ENCODE assay signal across 1 cellular context in genomic region chr17:76527430-76528111, GRCh38.
TF ChIP-seq lines count a peak whose summit lies in the region.

No MANE protein-coding gene starts in this region.

TF ChIP-seq in HepG2, 621 proteins besides CTCF, POLR2A, EP300 and RAD21 (continues in another document):
- no peak for TF ChIP-seq ZNF670 (CRISPR knock-in tag; IDR thresholded peaks at IDR 0.05; ENCODE audit: borderline replicate concordance)
- TF ChIP-seq, protein P1, sequence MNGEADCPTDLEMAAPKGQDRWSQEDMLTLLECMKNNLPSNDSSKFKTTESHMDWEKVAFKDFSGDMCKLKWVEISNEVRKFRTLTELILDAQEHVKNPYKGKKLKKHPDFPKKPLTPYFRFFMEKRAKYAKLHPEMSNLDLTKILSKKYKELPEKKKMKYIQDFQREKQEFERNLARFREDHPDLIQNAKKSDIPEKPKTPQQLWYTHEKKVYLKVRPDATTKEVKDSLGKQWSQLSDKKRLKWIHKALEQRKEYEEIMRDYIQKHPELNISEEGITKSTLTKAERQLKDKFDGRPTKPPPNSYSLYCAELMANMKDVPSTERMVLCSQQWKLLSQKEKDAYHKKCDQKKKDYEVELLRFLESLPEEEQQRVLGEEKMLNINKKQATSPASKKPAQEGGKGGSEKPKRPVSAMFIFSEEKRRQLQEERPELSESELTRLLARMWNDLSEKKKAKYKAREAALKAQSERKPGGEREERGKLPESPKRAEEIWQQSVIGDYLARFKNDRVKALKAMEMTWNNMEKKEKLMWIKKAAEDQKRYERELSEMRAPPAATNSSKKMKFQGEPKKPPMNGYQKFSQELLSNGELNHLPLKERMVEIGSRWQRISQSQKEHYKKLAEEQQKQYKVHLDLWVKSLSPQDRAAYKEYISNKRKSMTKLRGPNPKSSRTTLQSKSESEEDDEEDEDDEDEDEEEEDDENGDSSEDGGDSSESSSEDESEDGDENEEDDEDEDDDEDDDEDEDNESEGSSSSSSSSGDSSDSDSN (CRISPR knock-in tag; IDR thresholded peaks at IDR 0.05): peak; percentile 72
- TF ChIP-seq SALL1 (CRISPR knock-in tag; IDR thresholded peaks at IDR 0.05): peak; percentile 44; the same call in 1 of the 2 replicates
- peak; percentile 58 for TF ChIP-seq ZNF18 (CRISPR knock-in tag; IDR thresholded peaks at IDR 0.05; ENCODE audit: insufficient replicate concordance)
- TF ChIP-seq SIX1 (CRISPR knock-in tag; IDR thresholded peaks at IDR 0.05; ENCODE audit: borderline replicate concordance): no peak
- TF ChIP-seq, protein P2, sequence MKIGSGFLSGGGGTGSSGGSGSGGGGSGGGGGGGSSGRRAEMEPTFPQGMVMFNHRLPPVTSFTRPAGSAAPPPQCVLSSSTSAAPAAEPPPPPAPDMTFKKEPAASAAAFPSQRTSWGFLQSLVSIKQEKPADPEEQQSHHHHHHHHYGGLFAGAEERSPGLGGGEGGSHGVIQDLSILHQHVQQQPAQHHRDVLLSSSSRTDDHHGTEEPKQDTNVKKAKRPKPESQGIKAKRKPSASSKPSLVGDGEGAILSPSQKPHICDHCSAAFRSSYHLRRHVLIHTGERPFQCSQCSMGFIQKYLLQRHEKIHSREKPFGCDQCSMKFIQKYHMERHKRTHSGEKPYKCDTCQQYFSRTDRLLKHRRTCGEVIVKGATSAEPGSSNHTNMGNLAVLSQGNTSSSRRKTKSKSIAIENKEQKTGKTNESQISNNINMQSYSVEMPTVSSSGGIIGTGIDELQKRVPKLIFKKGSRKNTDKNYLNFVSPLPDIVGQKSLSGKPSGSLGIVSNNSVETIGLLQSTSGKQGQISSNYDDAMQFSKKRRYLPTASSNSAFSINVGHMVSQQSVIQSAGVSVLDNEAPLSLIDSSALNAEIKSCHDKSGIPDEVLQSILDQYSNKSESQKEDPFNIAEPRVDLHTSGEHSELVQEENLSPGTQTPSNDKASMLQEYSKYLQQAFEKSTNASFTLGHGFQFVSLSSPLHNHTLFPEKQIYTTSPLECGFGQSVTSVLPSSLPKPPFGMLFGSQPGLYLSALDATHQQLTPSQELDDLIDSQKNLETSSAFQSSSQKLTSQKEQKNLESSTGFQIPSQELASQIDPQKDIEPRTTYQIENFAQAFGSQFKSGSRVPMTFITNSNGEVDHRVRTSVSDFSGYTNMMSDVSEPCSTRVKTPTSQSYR (CRISPR knock-in tag; IDR thresholded peaks at IDR 0.05; ENCODE audit: borderline replicate concordance): peak; percentile 75
- 0 out of 2 replicates have a peak, but pooled peaks have one; percentile 66 for TF ChIP-seq MTERF4 (CRISPR knock-in tag; IDR thresholded peaks at IDR 0.05)
- TF ChIP-seq ZNF33B (CRISPR knock-in tag; IDR thresholded peaks at IDR 0.05): 0 out of 2 replicates have a peak, but pooled peaks have one; percentile 47
- no peak for TF ChIP-seq SOX6 (IDR thresholded peaks at IDR 0.05)
- peak; percentile 34; the same call in 1 of the 2 replicates for TF ChIP-seq SOX6 (CRISPR knock-in tag; IDR thresholded peaks at IDR 0.05)
- TF ChIP-seq HDAC2 (CRISPR knock-in tag; IDR thresholded peaks at IDR 0.05): peak; percentile 42; the same call in 1 of the 2 replicates
- 0 out of 2 replicates have a peak, but pooled peaks have one; percentile 27 for TF ChIP-seq KDM3A (CRISPR knock-in tag; IDR thresholded peaks at IDR 0.05; ENCODE audit: low read depth)
- peak; percentile 17; the same call in 1 of the 2 replicates for TF ChIP-seq RXRA (CRISPR knock-in tag; IDR thresholded peaks at IDR 0.05)
- 0 out of 2 replicates have a peak, but pooled peaks have one; percentile 36 for TF ChIP-seq ZNF468 (CRISPR knock-in tag; IDR thresholded peaks at IDR 0.05)
- TF ChIP-seq ZNF841 (CRISPR knock-in tag; IDR thresholded peaks at IDR 0.05; ENCODE audit: borderline replicate concordance): no peak
- TF ChIP-seq KMT2B (CRISPR knock-in tag; IDR thresholded peaks at IDR 0.05): 0 out of 2 replicates have a peak, but pooled peaks have one; percentile 24
- peak; percentile 30; the same call in 1 of the 2 replicates for TF ChIP-seq PHF8 (CRISPR knock-in tag; IDR thresholded peaks at IDR 0.05)
- TF ChIP-seq ZNF543 (CRISPR knock-in tag; IDR thresholded peaks at IDR 0.05): no peak
- TF ChIP-seq GATAD2A (CRISPR knock-in tag; IDR thresholded peaks at IDR 0.05): peak; percentile 53; the same call in 1 of the 2 replicates
- 0 out of 2 replicates have a peak, but pooled peaks have one; percentile 33 for TF ChIP-seq ZNF264 (CRISPR knock-in tag; IDR thresholded peaks at IDR 0.05)
- no peak for TF ChIP-seq SMAD1 (CRISPR knock-in tag; IDR thresholded peaks at IDR 0.05; ENCODE audit: borderline replicate concordance, low read depth)
- TF ChIP-seq POGK (CRISPR knock-in tag; conservative IDR thresholded peaks at IDR 0.05): 0 out of 2 replicates have a peak, but pooled peaks have one; percentile 33
- TF ChIP-seq ZNF607 (CRISPR knock-in tag; IDR thresholded peaks at IDR 0.05; ENCODE audit: borderline replicate concordance): peak; percentile 59; the same call in 1 of the 2 replicates
- peak; percentile 23; the same call in 1 of the 2 replicates for TF ChIP-seq NR2C2 (CRISPR knock-in tag; IDR thresholded peaks at IDR 0.05; ENCODE audit: borderline replicate concordance)
- peak; percentile 86 for TF ChIP-seq FOSL2 (CRISPR knock-in tag; IDR thresholded peaks at IDR 0.05)
- TF ChIP-seq SNAPC5 (CRISPR knock-in tag; IDR thresholded peaks at IDR 0.05; ENCODE audit: borderline replicate concordance): no peak
- 0 out of 2 replicates have a peak, but pooled peaks have one; percentile 47 for TF ChIP-seq MXD3 (CRISPR knock-in tag; IDR thresholded peaks at IDR 0.05)
- 0 out of 2 replicates have a peak, but pooled peaks have one; percentile 21 for TF ChIP-seq ZSCAN29 (CRISPR knock-in tag; conservative IDR thresholded peaks at IDR 0.05)
- no peak for TF ChIP-seq ZNF766 (CRISPR knock-in tag; IDR thresholded peaks at IDR 0.05; ENCODE audit: borderline replicate concordance)
- no peak for TF ChIP-seq NR2F6 (IDR thresholded peaks at IDR 0.05)
- TF ChIP-seq NR2F6 (CRISPR knock-in tag; IDR thresholded peaks at IDR 0.05): peak; percentile 57; the same call in 1 of the 2 replicates
- TF ChIP-seq HCFC1 (IDR thresholded peaks at IDR 0.05; ENCODE audit: low read depth, low read length): no peak
- TF ChIP-seq, protein P3, sequence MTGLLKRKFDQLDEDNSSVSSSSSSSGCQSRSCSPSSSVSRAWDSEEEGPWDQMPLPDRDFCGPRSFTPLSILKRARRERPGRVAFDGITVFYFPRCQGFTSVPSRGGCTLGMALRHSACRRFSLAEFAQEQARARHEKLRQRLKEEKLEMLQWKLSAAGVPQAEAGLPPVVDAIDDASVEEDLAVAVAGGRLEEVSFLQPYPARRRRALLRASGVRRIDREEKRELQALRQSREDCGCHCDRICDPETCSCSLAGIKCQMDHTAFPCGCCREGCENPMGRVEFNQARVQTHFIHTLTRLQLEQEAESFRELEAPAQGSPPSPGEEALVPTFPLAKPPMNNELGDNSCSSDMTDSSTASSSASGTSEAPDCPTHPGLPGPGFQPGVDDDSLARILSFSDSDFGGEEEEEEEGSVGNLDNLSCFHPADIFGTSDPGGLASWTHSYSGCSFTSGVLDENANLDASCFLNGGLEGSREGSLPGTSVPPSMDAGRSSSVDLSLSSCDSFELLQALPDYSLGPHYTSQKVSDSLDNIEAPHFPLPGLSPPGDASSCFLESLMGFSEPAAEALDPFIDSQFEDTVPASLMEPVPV (CRISPR knock-in tag; IDR thresholded peaks at IDR 0.05): 0 out of 2 replicates have a peak, but pooled peaks have one; percentile 31
- TF ChIP-seq ZBTB7B (CRISPR knock-in tag; IDR thresholded peaks at IDR 0.05): peak; percentile 72; the same call in 1 of the 2 replicates
- 0 out of 2 replicates have a peak, but pooled peaks have one; percentile 34 for TF ChIP-seq HBP1 (CRISPR knock-in tag; IDR thresholded peaks at IDR 0.05; ENCODE audit: low read depth)
- TF ChIP-seq, protein P4, sequence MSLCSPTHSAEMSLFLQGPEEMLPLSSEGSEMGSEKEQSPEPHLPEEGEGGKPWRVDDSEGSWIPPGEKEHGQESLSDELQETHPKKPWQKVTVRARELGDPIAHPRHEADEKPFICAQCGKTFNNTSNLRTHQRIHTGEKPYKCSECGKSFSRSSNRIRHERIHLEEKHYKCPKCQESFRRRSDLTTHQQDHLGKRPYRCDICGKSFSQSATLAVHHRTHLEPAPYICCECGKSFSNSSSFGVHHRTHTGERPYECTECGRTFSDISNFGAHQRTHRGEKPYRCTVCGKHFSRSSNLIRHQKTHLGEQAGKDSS (CRISPR knock-in tag; IDR thresholded peaks at IDR 0.05; ENCODE audit: borderline replicate concordance, low read depth): peak; percentile 70; the same call in 1 of the 2 replicates
- no peak for TF ChIP-seq ZNF737 (CRISPR knock-in tag; IDR thresholded peaks at IDR 0.05; ENCODE audit: borderline replicate concordance)
- TF ChIP-seq, protein P5, sequence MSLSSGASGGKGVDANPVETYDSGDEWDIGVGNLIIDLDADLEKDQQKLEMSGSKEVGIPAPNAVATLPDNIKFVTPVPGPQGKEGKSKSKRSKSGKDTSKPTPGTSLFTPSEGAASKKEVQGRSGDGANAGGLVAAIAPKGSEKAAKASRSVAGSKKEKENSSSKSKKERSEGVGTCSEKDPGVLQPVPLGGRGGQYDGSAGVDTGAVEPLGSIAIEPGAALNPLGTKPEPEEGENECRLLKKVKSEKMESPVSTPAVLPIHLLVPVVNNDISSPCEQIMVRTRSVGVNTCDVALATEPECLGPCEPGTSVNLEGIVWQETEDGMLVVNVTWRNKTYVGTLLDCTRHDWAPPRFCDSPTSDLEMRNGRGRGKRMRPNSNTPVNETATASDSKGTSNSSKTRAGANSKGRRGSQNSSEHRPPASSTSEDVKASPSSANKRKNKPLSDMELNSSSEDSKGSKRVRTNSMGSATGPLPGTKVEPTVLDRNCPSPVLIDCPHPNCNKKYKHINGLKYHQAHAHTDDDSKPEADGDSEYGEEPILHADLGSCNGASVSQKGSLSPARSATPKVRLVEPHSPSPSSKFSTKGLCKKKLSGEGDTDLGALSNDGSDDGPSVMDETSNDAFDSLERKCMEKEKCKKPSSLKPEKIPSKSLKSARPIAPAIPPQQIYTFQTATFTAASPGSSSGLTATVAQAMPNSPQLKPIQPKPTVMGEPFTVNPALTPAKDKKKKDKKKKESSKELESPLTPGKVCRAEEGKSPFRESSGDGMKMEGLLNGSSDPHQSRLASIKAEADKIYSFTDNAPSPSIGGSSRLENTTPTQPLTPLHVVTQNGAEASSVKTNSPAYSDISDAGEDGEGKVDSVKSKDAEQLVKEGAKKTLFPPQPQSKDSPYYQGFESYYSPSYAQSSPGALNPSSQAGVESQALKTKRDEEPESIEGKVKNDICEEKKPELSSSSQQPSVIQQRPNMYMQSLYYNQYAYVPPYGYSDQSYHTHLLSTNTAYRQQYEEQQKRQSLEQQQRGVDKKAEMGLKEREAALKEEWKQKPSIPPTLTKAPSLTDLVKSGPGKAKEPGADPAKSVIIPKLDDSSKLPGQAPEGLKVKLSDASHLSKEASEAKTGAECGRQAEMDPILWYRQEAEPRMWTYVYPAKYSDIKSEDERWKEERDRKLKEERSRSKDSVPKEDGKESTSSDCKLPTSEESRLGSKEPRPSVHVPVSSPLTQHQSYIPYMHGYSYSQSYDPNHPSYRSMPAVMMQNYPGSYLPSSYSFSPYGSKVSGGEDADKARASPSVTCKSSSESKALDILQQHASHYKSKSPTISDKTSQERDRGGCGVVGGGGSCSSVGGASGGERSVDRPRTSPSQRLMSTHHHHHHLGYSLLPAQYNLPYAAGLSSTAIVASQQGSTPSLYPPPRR (CRISPR knock-in tag; IDR thresholded peaks at IDR 0.05; ENCODE audit: borderline replicate concordance): 0 out of 2 replicates have a peak, but pooled peaks have one; percentile 25
- peak; percentile 62; the same call in 1 of the 2 replicates for TF ChIP-seq GABPB1 (CRISPR knock-in tag; IDR thresholded peaks at IDR 0.05)
